In the genomic region with DNA sequence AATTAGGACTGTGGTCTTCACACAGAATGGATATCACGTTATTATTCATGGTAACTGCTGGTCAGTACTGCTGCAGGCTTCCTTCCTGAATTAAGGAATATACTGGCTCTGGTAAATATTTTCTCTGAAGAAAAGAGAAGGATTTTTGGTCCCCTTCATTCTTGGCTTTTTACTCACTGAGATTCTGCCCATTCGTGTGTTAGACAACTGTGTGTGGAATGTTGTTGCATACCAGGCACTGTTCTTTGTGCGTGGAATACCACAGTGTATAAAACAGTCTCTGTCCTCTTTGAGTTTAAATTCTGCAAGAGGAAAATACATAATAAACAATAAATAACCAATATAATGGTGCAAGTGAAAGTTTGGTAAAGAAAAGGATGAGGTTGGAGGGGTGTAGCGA, we compare ENCODE assay signal across 17 cellular contexts.
DNase-seq lines count a peak whose midpoint lies in the region; ATAC-seq and TF ChIP-seq lines count a peak whose summit lies in the region.
"Had no signal": no experiment of that assay in that cellular context is flagged by ENCODE, and none has a peak within 500 bp of the region (broad histone marks: within the 10 kb centered on the region; RNA-seq: fewer than 3 reads in every experiment).

No MANE protein-coding gene starts in this region.

- TF ChIP-seq POLR2A in lower leg skin (IDR thresholded peaks at IDR 0.05) (no peak), body of pancreas (IDR thresholded peaks at IDR 0.05) (no peak)

- H3K4me2 ChIP-seq in mammary epithelial cell (ENCODE audit: insufficient read depth, low read depth, low read length) (peak overlapping the region; percentile 65), smooth muscle cell (peak overlapping the region; percentile 12)

- H3K9ac ChIP-seq in mammary epithelial cell (ENCODE audit: insufficient read depth, low read length) (no peak overlapping the region), smooth muscle cell (ENCODE audit: low read depth) (no peak overlapping the region)

- H2AFZ ChIP-seq in mammary epithelial cell (ENCODE audit: low read depth, low read length), result no peak overlapping the region
- no peak overlapping the region for H2AFZ ChIP-seq in smooth muscle cell (ENCODE audit: low read depth)

- H3K27ac Mint-ChIP-seq in MCF 10A (ENCODE audit: low read depth, unreplicated experiment), result no peak overlapping the region
- H3K27ac Mint-ChIP-seq: CD4-positive, CD25-positive, alpha-beta regulatory T cell had no signal

- H3K4me3 ChIP-seq in mammary epithelial cell (replicated peaks in 1 of 3; ENCODE audit: insufficient read depth in 1 of 3, low read depth in 2 of 3, low read length in 3 of 3), result no peak overlapping the region
- no peak overlapping the region for H3K4me3 ChIP-seq in smooth muscle cell
- H3K4me3 ChIP-seq in lower leg skin (ENCODE audit: low read depth, poor library complexity, severe bottlenecking), result no peak overlapping the region
- H3K4me3 ChIP-seq in body of pancreas, result no peak overlapping the region

- H3K27me3 Mint-ChIP-seq in MCF 10A (ENCODE audit: insufficient read depth, unreplicated experiment), result no peaks in the 10 kb centered on the region
- H3K27me3 Mint-ChIP-seq: CD4-positive, CD25-positive, alpha-beta regulatory T cell had no signal

- H3K4me1 Mint-ChIP-seq in MCF 10A (ENCODE audit: insufficient read depth, unreplicated experiment), result no peaks in the 10 kb centered on the region

- TF ChIP-seq CTCF in mammary epithelial cell (conservative IDR thresholded peaks at IDR 0.05 in 1 of 2, IDR thresholded peaks at IDR 0.05 in 1 of 2; ENCODE audit: extremely low read depth in 1 of 2, insufficient read depth in 1 of 2, low read depth in 1 of 2, low read length in 2 of 2) (no peak), MCF 10A (IDR thresholded peaks at IDR 0.05; ENCODE audit: unreplicated experiment) (no peak), smooth muscle cell (IDR thresholded peaks at IDR 0.05; ENCODE audit: borderline replicate concordance, insufficient read depth, poor library complexity, severe bottlenecking) (no peak), lower leg skin (IDR thresholded peaks at IDR 0.05) (no peak), body of pancreas (IDR thresholded peaks at IDR 0.05) (no peak)

- H3F3A ChIP-seq in smooth muscle cell (ENCODE audit: low read depth), result no peaks in the 10 kb centered on the region

- ATAC-seq in body of pancreas, result no peak
- ATAC-seq: Right ventricle myocardium inferior had no signal

- no peaks in the 10 kb centered on the region for H3K27me3 ChIP-seq in mammary epithelial cell (ENCODE audit: insufficient read depth, low read length)
- no peaks in the 10 kb centered on the region for H3K27me3 ChIP-seq in smooth muscle cell (ENCODE audit: low read depth)
- no peaks in the 10 kb centered on the region for H3K27me3 ChIP-seq in body of pancreas

- H3K9me3 Mint-ChIP-seq in MCF 10A (ENCODE audit: unreplicated experiment), result no peaks in the 10 kb centered on the region
- H3K9me3 Mint-ChIP-seq: CD4-positive, CD25-positive, alpha-beta regulatory T cell had no signal

- intact Hi-C loops in mammary epithelial cell (cut with micrococcal nuclease), result no loop called here
- intact Hi-C loops in MCF 10A (cut with micrococcal nuclease), result no loop called here
- intact Hi-C loops in lower leg skin (cut with DNase I; ENCODE audit: low total_unique reads), result no loop called here
- intact Hi-C loops in body of pancreas (cut with DNase I), result no loop called here

- H4K20me1 ChIP-seq in mammary epithelial cell (ENCODE audit: insufficient read depth, low read length), result no peaks in the 10 kb centered on the region
- H4K20me1 ChIP-seq in smooth muscle cell (ENCODE audit: low read depth), result no peaks in the 10 kb centered on the region

- H3K4me1 ChIP-seq in mammary epithelial cell (ENCODE audit: insufficient read depth, low read length) (peaks cover 20% of the 10 kb centered on the region), smooth muscle cell (ENCODE audit: low read depth) (peaks cover 6% of the 10 kb centered on the region), body of pancreas (no peaks in the 10 kb centered on the region)

- BruUV-seq in mammary epithelial cell (replicated peaks; lab: Mats Ljungman, UMichigan) (no TSS peak), MCF 10A (replicated peaks; lab: Mats Ljungman, UMichigan) (no TSS peak)

- H3K9me3 ChIP-seq in mammary epithelial cell (replicated peaks; ENCODE audit: insufficient read depth, low read length), result no peaks in the 10 kb centered on the region
- H3K9me3 ChIP-seq in smooth muscle cell (replicated peaks; ENCODE audit: low read depth), result no peaks in the 10 kb centered on the region
- no peaks in the 10 kb centered on the region for H3K9me3 ChIP-seq in body of pancreas

- 41% methylated on average over 4 of the region's 4 CpGs for WGBS in mammary epithelial cell (ENCODE audit: low coverage, missing lambda C conversion rate)
- WGBS in smooth muscle cell (ENCODE audit: low lambda C conversion rate), result 53% methylated on average over 4 of the region's 4 CpGs
- 79 to 89% methylated on average over 4 of the region's 4 CpGs for WGBS in lower leg skin, 2 donors
- WGBS in body of pancreas, 2 donors, result 90 to 96% methylated on average over 4 of the region's 4 CpGs

- H3K27ac ChIP-seq in mammary epithelial cell (ENCODE audit: insufficient read depth, low read depth, low read length) (no peak overlapping the region), smooth muscle cell (ENCODE audit: low read depth) (no peak overlapping the region), body of pancreas (no peak overlapping the region)
- H3K27ac ChIP-seq: HL-60 had no signal

- CTCF ChIA-PET in mammary epithelial cell (lab: Charles Lee; ENCODE audit: low non-redundant PET), result no interaction called here
- CTCF ChIA-PET in MCF 10A (lab: Yijun Ruan, JAX), result no interaction called here

- H3K79me2 ChIP-seq in mammary epithelial cell (ENCODE audit: insufficient read depth, low read length), result no peaks in the 10 kb centered on the region
- H3K79me2 ChIP-seq in smooth muscle cell (ENCODE audit: low read depth), result no peaks in the 10 kb centered on the region

- H3K36me3 Mint-ChIP-seq in MCF 10A (ENCODE audit: insufficient read depth, unreplicated experiment), result peaks cover 18% of the 10 kb centered on the region

- in situ Hi-C loops in mammary epithelial cell (cut with MboI; ENCODE audit: low sequenced_read_pairs in 2 of 2), result no loop called here

- dilution Hi-C loops in mammary epithelial cell (cut with HindIII; ENCODE audit: low sequenced_read_pairs), result no loop called here

- H3K36me3 ChIP-seq in mammary epithelial cell (ENCODE audit: insufficient read depth, low read length) (no peaks in the 10 kb centered on the region), smooth muscle cell (ENCODE audit: low read depth) (no peaks in the 10 kb centered on the region), body of pancreas (replicated peaks in 1 of 2; ENCODE audit: insufficient read depth in 1 of 2, low read depth in 2 of 2) (no peaks in the 10 kb centered on the region)

- POLR2A ChIA-PET in MCF 10A (lab: Yijun Ruan, JAX), result no interaction called here

- no peak for DNase-seq in mammary epithelial cell
- no peak for DNase-seq in MCF 10A (ENCODE audit: unreplicated experiment)
- peak; percentile 62 for DNase-seq in astrocyte of the hippocampus (ENCODE audit: low read depth, low spot score)
- peak; percentile 52 for DNase-seq in foreskin melanocyte
- no peak for DNase-seq in smooth muscle cell (lab: John Stamatoyannopoulos, UW; ENCODE audit: unreplicated experiment)
- DNase-seq in NCI-H1694 (lab: John Stamatoyannopoulos, UW), result no peak
- DNase-seq in lower leg skin (ENCODE audit: low spot score in 2 of 2), result no peak
- no peak for DNase-seq in body of pancreas
- DNase-seq: AML-193; CD4-positive, CD25-positive, alpha-beta regulatory T cell; KBM-7; NCI-H187; NCI-H2171; NCI-H446 treated with DMSO at 0.1 percent for 48 hours; NCI-H82 had no signal

- no peak overlapping the region for H3K4me3 Mint-ChIP-seq in MCF 10A (ENCODE audit: unreplicated experiment)
- H3K4me3 Mint-ChIP-seq: CD4-positive, CD25-positive, alpha-beta regulatory T cell had no signal

Comparison
In these comparisons a context has a peak if more than half of its experiments do, and no peak if none do; other contexts are left out.
1. DNase-seq: peak in astrocyte of the hippocampus (single experiment) and foreskin melanocyte (single experiment); none in mammary epithelial cell (single experiment), MCF 10A (single experiment), smooth muscle cell (single experiment), NCI-H1694 (single experiment), lower leg skin (0 of 2) and body of pancreas (0 of 4).